Comparison of ENCODE assay signal across 14 cellular contexts in genomic region chr14:105290598-105291356, GRCh38. TPM values are rescaled to one million over a fixed set of nuclear protein-coding genes. Genes with fewer than 3 reads are reported as not detected.
DNase-seq lines count a peak whose midpoint lies in the region; FAIRE-seq and TF ChIP-seq lines count a peak whose summit lies in the region.
"Had no signal": no experiment of that assay in that cellular context is flagged by ENCODE, and none has a peak within 500 bp of the region (broad histone marks: within the 10 kb centered on the region; RNA-seq: fewer than 3 reads in every experiment).

No MANE protein-coding gene starts in this region.

- no peak for TF ChIP-seq POLR2A in GM12891 (IDR thresholded peaks at IDR 0.05; ENCODE audit: low read depth, low read length)

- FAIRE-seq in GM12891 (lab: Jason Lieb, UNC) = peak; percentile 82

- DNase-seq in CD14-positive monocyte (ENCODE audit: low spot score) (no peak), GM12891 (ENCODE audit: insufficient read length, low spot score) (no peak), kidney tubule cell (ENCODE audit: low spot score) (peak; percentile 17), NCI-H2081 treated with DMSO at 0.1 percent for 48 hours (lab: John Stamatoyannopoulos, UW) (no peak), SKM-1 (lab: John Stamatoyannopoulos, UW; ENCODE audit: unreplicated experiment) (no peak), COLO829 (ENCODE audit: low spot score) (no peak), NCI-H1092 treated with DMSO at 0.1 percent for 48 hours (lab: John Stamatoyannopoulos, UW) (no peak)
- DNase-seq in activated T-helper 1 cell treated with anti-CD3 and anti-CD28 coated beads, Interleukin-12 subunit alpha, Interleukin-12 subunit beta, Interleukin-2, Interleukin-4 antibody, amounts not matched to agents 30 ng/mL and 10 ng/mL and 1 ng/mL, durations not matched to agents 14 hours and 24 hours and 36 hours (ENCODE audit: low spot score) = no peak
- DNase-seq: HCEC 1CT; mammary epithelial cell; NCI-H2029 treated with DMSO at 0.1 percent for 48 hours; stimulated activated CD4-positive, alpha-beta T cell treated with anti-CD3 and anti-CD28 coated beads, Interleukin-4, amount 100 ng/mL, for 1 hour had no signal

- intact Hi-C loops in CD14-positive monocyte (cut with micrococcal nuclease) = no loop called here
- intact Hi-C loops in activated T-helper 1 cell treated with anti-CD3 and anti-CD28 coated beads, Interleukin-12 subunit alpha, Interleukin-12 subunit beta, Interleukin-2, Interleukin-4 antibody, amounts not matched to agents 30 ng/mL and 10 ng/mL and 1 ng/mL, durations not matched to agents 14 hours and 24 hours and 36 hours (cut with micrococcal nuclease) = no loop called here

- H3K27ac Mint-ChIP-seq in CD14-positive monocyte = peak overlapping the region; percentile 28 to 84 (median 73)
- peak overlapping the region; percentile 55 for H3K27ac Mint-ChIP-seq in activated T-helper 1 cell treated with anti-CD3 and anti-CD28 coated beads, Interleukin-12 subunit alpha, Interleukin-12 subunit beta, Interleukin-2, Interleukin-4 antibody, amounts not matched to agents 30 ng/mL and 10 ng/mL and 1 ng/mL, durations not matched to agents 14 hours and 24 hours and 36 hours

- peaks cover 51% of the 10 kb centered on the region for H3K4me1 Mint-ChIP-seq in CD14-positive monocyte
- H3K4me1 Mint-ChIP-seq in activated T-helper 1 cell treated with anti-CD3 and anti-CD28 coated beads, Interleukin-12 subunit alpha, Interleukin-12 subunit beta, Interleukin-2, Interleukin-4 antibody, amounts not matched to agents 30 ng/mL and 10 ng/mL and 1 ng/mL, durations not matched to agents 14 hours and 24 hours and 36 hours (ENCODE audit: low read depth) = peaks cover 40% of the 10 kb centered on the region

- no peaks in the 10 kb centered on the region for H3K9me3 Mint-ChIP-seq in CD14-positive monocyte
- H3K9me3 Mint-ChIP-seq in activated T-helper 1 cell treated with anti-CD3 and anti-CD28 coated beads, Interleukin-12 subunit alpha, Interleukin-12 subunit beta, Interleukin-2, Interleukin-4 antibody, amounts not matched to agents 30 ng/mL and 10 ng/mL and 1 ng/mL, durations not matched to agents 14 hours and 24 hours and 36 hours = no peaks in the 10 kb centered on the region
- H3K9me3 Mint-ChIP-seq: brain, IgD-negative memory B cell had no signal

- peak overlapping the region in 1 of 2 donors; percentile 52 for H3K4me3 Mint-ChIP-seq in CD14-positive monocyte
- H3K4me3 Mint-ChIP-seq in activated T-helper 1 cell treated with anti-CD3 and anti-CD28 coated beads, Interleukin-12 subunit alpha, Interleukin-12 subunit beta, Interleukin-2, Interleukin-4 antibody, amounts not matched to agents 30 ng/mL and 10 ng/mL and 1 ng/mL, durations not matched to agents 14 hours and 24 hours and 36 hours = peak overlapping the region; percentile 34
- H3K4me3 Mint-ChIP-seq: brain had no signal

- H3K27me3 Mint-ChIP-seq in CD14-positive monocyte (ENCODE audit: low read depth in 3 of 3) = peaks cover 2 to 4% (median 2%) of the 10 kb centered on the region in 3 donors
- H3K27me3 Mint-ChIP-seq in activated T-helper 1 cell treated with anti-CD3 and anti-CD28 coated beads, Interleukin-12 subunit alpha, Interleukin-12 subunit beta, Interleukin-2, Interleukin-4 antibody, amounts not matched to agents 30 ng/mL and 10 ng/mL and 1 ng/mL, durations not matched to agents 14 hours and 24 hours and 36 hours (ENCODE audit: insufficient read depth) = no peaks in the 10 kb centered on the region
- H3K27me3 Mint-ChIP-seq: brain, IgD-negative memory B cell had no signal

- H3K36me3 Mint-ChIP-seq in CD14-positive monocyte = peaks cover 14 to 16% of the 10 kb centered on the region in 2 donors
- peaks cover 7% of the 10 kb centered on the region for H3K36me3 Mint-ChIP-seq in activated T-helper 1 cell treated with anti-CD3 and anti-CD28 coated beads, Interleukin-12 subunit alpha, Interleukin-12 subunit beta, Interleukin-2, Interleukin-4 antibody, amounts not matched to agents 30 ng/mL and 10 ng/mL and 1 ng/mL, durations not matched to agents 14 hours and 24 hours and 36 hours (ENCODE audit: low read depth)

- no peak for TF ChIP-seq CTCF in CD14-positive monocyte (IDR thresholded peaks at IDR 0.05)

TF ChIP-seq in GM12891, 5 proteins besides CTCF, POLR2A, EP300 and RAD21:
- TF ChIP-seq PAX5 (IDR thresholded peaks at IDR 0.05; ENCODE audit: insufficient read depth, low read length, severe bottlenecking) (no peak), SPI1 (IDR thresholded peaks at IDR 0.05; ENCODE audit: low read depth, low read length) (no peak), POU2F2 (IDR thresholded peaks at IDR 0.05; ENCODE audit: low read depth, low read length) (no peak), POLR2AphosphoS5 (IDR thresholded peaks at IDR 0.05; ENCODE audit: low read depth, low read length) (no peak), TAF1 (IDR thresholded peaks at IDR 0.05; ENCODE audit: low read depth, low read length) (no peak)

RNA-seq across cellular contexts. Expression of gene BRF1, which starts 10.0 kb away (rescaled TPM):
- polyA plus RNA-seq in CD14-positive monocyte = 1 to 10 TPM; 2.3 to 2.5 TPM
- polyA plus RNA-seq in GM12891 (2012; ENCODE audit: low read depth, missing spikeins) = 11.1 TPM
- 46.1 and 46.9 TPM in 2 replicates for total RNA-seq in activated T-helper 1 cell treated with anti-CD3 and anti-CD28 coated beads, Interleukin-12 subunit alpha, Interleukin-12 subunit beta, Interleukin-2, Interleukin-4 antibody, amounts not matched to agents 30 ng/mL and 10 ng/mL and 1 ng/mL, durations not matched to agents 14 hours and 24 hours and 36 hours

RNA-seq across cellular contexts. Expression of gene PACS2, which starts 23.8 kb away (rescaled TPM):
- 1 to 10 TPM; 3.1 to 3.7 TPM for polyA plus RNA-seq in CD14-positive monocyte
- 13.4 TPM for polyA plus RNA-seq in GM12891 (2012; ENCODE audit: low read depth, missing spikeins)
- total RNA-seq in activated T-helper 1 cell treated with anti-CD3 and anti-CD28 coated beads, Interleukin-12 subunit alpha, Interleukin-12 subunit beta, Interleukin-2, Interleukin-4 antibody, amounts not matched to agents 30 ng/mL and 10 ng/mL and 1 ng/mL, durations not matched to agents 14 hours and 24 hours and 36 hours = 28.2 and 32.3 TPM in 2 replicates

RNA-seq across cellular contexts. Expression of gene BTBD6, which starts 42.4 kb away (rescaled TPM):
- polyA plus RNA-seq in CD14-positive monocyte = 1 to 10 TPM; 1.3 to 6.3 TPM
- polyA plus RNA-seq in GM12891 (2012; ENCODE audit: low read depth, missing spikeins) = 15.6 TPM
- total RNA-seq in activated T-helper 1 cell treated with anti-CD3 and anti-CD28 coated beads, Interleukin-12 subunit alpha, Interleukin-12 subunit beta, Interleukin-2, Interleukin-4 antibody, amounts not matched to agents 30 ng/mL and 10 ng/mL and 1 ng/mL, durations not matched to agents 14 hours and 24 hours and 36 hours = 41.1 and 41.9 TPM in 2 replicates
